ENCODE assay signal across 1 cellular context in genomic region chr22:49946612-49947295, GRCh38.
TF ChIP-seq lines count a peak whose summit lies in the region.

No MANE protein-coding gene starts in this region.

TF ChIP-seq in SK-N-SH, 30 proteins besides CTCF, POLR2A, EP300 and RAD21:
- TF ChIP-seq JUND (IDR thresholded peaks at IDR 0.05) (no peak), MXI1 (IDR thresholded peaks at IDR 0.05; ENCODE audit: low read depth, low read length) (no peak), FOXJ3 (CRISPR knock-in tag; IDR thresholded peaks at IDR 0.05) (no peak), SMC3 (IDR thresholded peaks at IDR 0.05; ENCODE audit: low read depth, low read length) (no peak), ELF1 (IDR thresholded peaks at IDR 0.05) (no peak), PBX3 (IDR thresholded peaks at IDR 0.05) (no peak), ZBTB33 (IDR thresholded peaks at IDR 0.05; ENCODE audit: borderline replicate concordance, low read depth) (no peak), YY1 (IDR thresholded peaks at IDR 0.05; ENCODE audit: low read depth) (no peak), MAX (IDR thresholded peaks at IDR 0.05; ENCODE audit: low read depth) (no peak), USF2 (IDR thresholded peaks at IDR 0.05; ENCODE audit: borderline replicate concordance, low read depth, low read length) (no peak), TAF1 (IDR thresholded peaks at IDR 0.05; ENCODE audit: borderline replicate concordance, low read depth, low read length) (no peak), MEF2A (IDR thresholded peaks at IDR 0.05; ENCODE audit: borderline replicate concordance, low read depth) (no peak), RFX5 (IDR thresholded peaks at IDR 0.05; ENCODE audit: low read length) (no peak), NFIC (IDR thresholded peaks at IDR 0.05; ENCODE audit: borderline replicate concordance) (no peak), RXRA (IDR thresholded peaks at IDR 0.05; ENCODE audit: borderline replicate concordance, low read depth) (no peak), POLR2AphosphoS5 (IDR thresholded peaks at IDR 0.05; ENCODE audit: low read depth, low read length) (no peak)
